6 cellular contexts compared by ENCODE assay signal in genomic region chr16:30066882-30067583, GRCh38. TPM values are rescaled to one million over a fixed set of nuclear protein-coding genes. Genes with fewer than 3 reads are reported as not detected.
A peak's percentile ranks its signal among the peaks of the same experiment; 100 is the strongest.
DNase-seq lines count a peak whose midpoint lies in the region; ATAC-seq and TF ChIP-seq lines count a peak whose summit lies in the region.

No MANE protein-coding gene starts in this region.

- peaks cover 7% of the 10 kb centered on the region; the same call in 1 of the 2 replicates for H4K20me1 ChIP-seq in KMS-11 (ENCODE audit: insufficient read depth)

- H3K4me1 ChIP-seq in KMS-11 (ENCODE audit: low read depth, poor library complexity, severe bottlenecking) (peaks cover 35% of the 10 kb centered on the region), trophoblast cell (ENCODE audit: control insufficient read depth in 1 of 2, insufficient read depth in 2 of 2, low read length in 2 of 2) (peaks cover 20 to 24% of the 10 kb centered on the region in 2 experiments)

- peaks cover 41% of the 10 kb centered on the region for H3K79me2 ChIP-seq in KMS-11 (ENCODE audit: insufficient read depth, low read depth)
- H3K79me2 ChIP-seq in trophoblast cell (ENCODE audit: control insufficient read depth, insufficient read depth, low read length, poor library complexity), result peaks cover 26% of the 10 kb centered on the region

- no peak overlapping the region for H2AFZ ChIP-seq in KMS-11 (ENCODE audit: low read depth)
- no peak overlapping the region for H2AFZ ChIP-seq in trophoblast cell (ENCODE audit: insufficient read depth, low read length, poor library complexity)

- H3K36me3 ChIP-seq in KMS-11 (ENCODE audit: insufficient read depth) (peaks cover 36% of the 10 kb centered on the region; the same call in 1 of the 2 replicates), trophoblast cell (ENCODE audit: control insufficient read depth in 1 of 2, insufficient read depth in 2 of 2, low read length in 2 of 2) (peaks cover 48% of the 10 kb centered on the region in 2 experiments)

- peak overlapping the region; percentile 13 for H3K18ac ChIP-seq in trophoblast cell (ENCODE audit: low read length)

- no peak for TF ChIP-seq CTCF in KMS-11 (conservative IDR thresholded peaks at IDR 0.05; ENCODE audit: low read depth, low read length)

- no CpG with 5 or more reads among the region's 17 CpGs for WGBS in trophoblast cell (ENCODE audit: extremely low coverage, insufficient coverage, insufficient read length)

- H3K4me2 ChIP-seq in KMS-11, result peak overlapping the region; percentile 75
- H3K4me2 ChIP-seq in trophoblast cell (ENCODE audit: low read length), result peak overlapping the region; percentile 84

- intact Hi-C loops in dendritic cell treated with granulocyte-macrophage colony-stimulating factor and Interleukin-4, amounts not matched to agents 40 ng/mL and 50 ng/mL, for 4 days (cut with micrococcal nuclease), result no loop called here

- peak overlapping the region; percentile 95 for H2BK5ac ChIP-seq in trophoblast cell (ENCODE audit: low read depth, low read length, poor library complexity)

- ATAC-seq in HG02885 (IDR thresholded peaks at IDR 0.05; ENCODE audit: poor library complexity, unreplicated experiment), result no peak

- peak overlapping the region; percentile 75 for H4K91ac ChIP-seq in trophoblast cell (ENCODE audit: low read depth, low read length)

- H2BK120ac ChIP-seq in trophoblast cell (ENCODE audit: insufficient read depth, low read length, poor library complexity), result peak overlapping the region; percentile 21

- H2AK5ac ChIP-seq in trophoblast cell (ENCODE audit: low read length), result no peak overlapping the region

- H3K27ac ChIP-seq in KMS-11 (peak overlapping the region; percentile 95), trophoblast cell (ENCODE audit: low read depth, low read length) (no peak overlapping the region)

- H3K4me3 ChIP-seq in KMS-11 (IDR thresholded peaks at IDR 0.05; ENCODE audit: insufficient read depth, low read depth, low read length), result peak overlapping the region; percentile 29
- H3K4me3 ChIP-seq in trophoblast cell (ENCODE audit: low read depth, low read length), result peak overlapping the region; percentile 99

- H3K27ac Mint-ChIP-seq in dendritic cell treated with granulocyte-macrophage colony-stimulating factor and Interleukin-4, amounts not matched to agents 40 ng/mL and 50 ng/mL, for 4 days, result peak overlapping the region; percentile 99

- H2BK12ac ChIP-seq in trophoblast cell (ENCODE audit: low read length), result no peak overlapping the region

- peaks cover 85% of the 10 kb centered on the region for H3K36me3 Mint-ChIP-seq in dendritic cell treated with granulocyte-macrophage colony-stimulating factor and Interleukin-4, amounts not matched to agents 40 ng/mL and 50 ng/mL, for 4 days (ENCODE audit: low read depth)

- H3K23ac ChIP-seq in trophoblast cell (ENCODE audit: low read length), result no peak overlapping the region

- peak overlapping the region; percentile 29 for H3K14ac ChIP-seq in trophoblast cell (ENCODE audit: low read length)

- H3K9me3 Mint-ChIP-seq in dendritic cell treated with granulocyte-macrophage colony-stimulating factor and Interleukin-4, amounts not matched to agents 40 ng/mL and 50 ng/mL, for 4 days, result no peaks in the 10 kb centered on the region

- DNase-seq in trophoblast cell (no peak), NCI-H524 (lab: John Stamatoyannopoulos, UW) (no peak)
- DNase-seq in central memory CD4-positive, alpha-beta T cell, result no peak

- H3K9ac ChIP-seq in KMS-11 (peak overlapping the region; percentile 85), trophoblast cell (ENCODE audit: low read length) (peak overlapping the region; percentile 97)

- H3K9me3 ChIP-seq in trophoblast cell (ENCODE audit: insufficient read depth, low read depth, low read length), result no peaks in the 10 kb centered on the region

- H3K27me3 Mint-ChIP-seq in dendritic cell treated with granulocyte-macrophage colony-stimulating factor and Interleukin-4, amounts not matched to agents 40 ng/mL and 50 ng/mL, for 4 days, result no peaks in the 10 kb centered on the region

- peaks cover 59% of the 10 kb centered on the region for H3K4me1 Mint-ChIP-seq in dendritic cell treated with granulocyte-macrophage colony-stimulating factor and Interleukin-4, amounts not matched to agents 40 ng/mL and 50 ng/mL, for 4 days (ENCODE audit: low read depth)

- H3K27me3 ChIP-seq in KMS-11 (ENCODE audit: insufficient read depth, low read depth) (no peaks in the 10 kb centered on the region), trophoblast cell (ENCODE audit: insufficient read depth, low read length) (no peaks in the 10 kb centered on the region)

- H4K12ac ChIP-seq in trophoblast cell (ENCODE audit: low read depth, low read length), result peak overlapping the region; percentile 23

- peaks cover 19% of the 10 kb centered on the region for H3K79me1 ChIP-seq in trophoblast cell (ENCODE audit: low read length)

- peak overlapping the region; percentile 95 for H3K4me3 Mint-ChIP-seq in dendritic cell treated with granulocyte-macrophage colony-stimulating factor and Interleukin-4, amounts not matched to agents 40 ng/mL and 50 ng/mL, for 4 days

- peak overlapping the region; percentile 100 for H3K4ac ChIP-seq in trophoblast cell (ENCODE audit: low read depth, low read length)

- H4K8ac ChIP-seq in trophoblast cell (ENCODE audit: low read depth, low read length), result no peak overlapping the region

RNA-seq across cellular contexts. Expression of gene ALDOA, which starts 1.5 kb away (rescaled TPM):
- 965 and 1,015 TPM in 2 replicates for polyA plus RNA-seq in trophoblast cell (2013)

RNA-seq across cellular contexts. Expression of gene PPP4C, which starts 8.8 kb away (rescaled TPM):
- 118 and 119 TPM in 2 replicates for polyA plus RNA-seq in trophoblast cell (2013)

RNA-seq across cellular contexts. Expression of gene TBX6, which starts 24.7 kb away (rescaled TPM):
- 0.74 and 0.90 TPM in 2 replicates for polyA plus RNA-seq in trophoblast cell (2013)

RNA-seq across cellular contexts. Expression of gene YPEL3, which starts 29.0 kb away (rescaled TPM):
- 47.2 and 47.3 TPM in 2 replicates for polyA plus RNA-seq in trophoblast cell (2013)

RNA-seq across cellular contexts. Expression of gene TLCD3B, which starts 36.0 kb away (rescaled TPM):
- polyA plus RNA-seq in trophoblast cell (2013), result 0.07 and 0.10 TPM in 2 replicates
